Comparison of ENCODE assay signal across 16 cellular contexts in the genomic region with DNA sequence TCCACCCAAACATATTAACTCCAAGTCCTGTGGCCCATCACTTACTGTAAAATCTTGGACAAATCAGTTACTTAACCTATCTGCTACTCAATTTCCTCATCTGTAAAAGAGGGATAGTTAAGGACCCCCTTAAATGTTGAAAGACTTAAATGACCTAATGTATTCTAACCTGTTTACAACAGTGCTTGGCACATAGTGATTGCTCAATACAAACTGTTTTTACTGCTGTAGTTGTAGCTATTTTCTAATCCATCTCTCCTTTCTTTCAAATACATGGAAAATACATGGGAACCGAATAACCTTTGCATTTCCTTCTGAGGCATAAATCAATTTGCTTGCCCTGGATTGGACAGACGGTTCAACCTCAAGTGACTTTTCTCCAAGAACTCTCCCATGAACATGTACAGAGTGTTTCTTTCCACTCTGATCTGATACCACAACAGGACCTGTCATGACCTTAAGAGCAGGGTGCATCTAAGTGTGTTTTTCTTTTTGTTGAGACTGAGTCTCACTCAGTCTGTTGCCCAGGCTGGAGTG.
"Had no signal": no experiment of that assay in that cellular context is flagged by ENCODE, and none has a peak within 500 bp of the region (broad histone marks: within the 10 kb centered on the region; RNA-seq: fewer than 3 reads in every experiment).

No MANE protein-coding gene starts in this region.

- DNase-seq: activated CD4-positive, alpha-beta T cell treated with anti-CD3 and anti-CD28 coated beads, Interleukin-2, amount 10 ng/mL, durations not matched to agents 7 days and 5 days; activated CD4-positive, CD25-positive, alpha-beta regulatory T cell; activated naive CD4-positive, alpha-beta T cell treated with anti-CD3 and anti-CD28 coated beads, Interleukin-2, amount 10 ng/mL, durations not matched to agents 7 days and 5 days; amniotic stem cell; body of pancreas; cerebellar nuclear complex; dermis blood vessel endothelial cell; head of caudate nucleus; mesendoderm; small intestine; T-helper 2 cell; uterus had no signal

- H3K9me3 ChIP-seq: body of pancreas, left lung, uterus had no signal

- H3K4me3 ChIP-seq: body of pancreas, left lung, uterus had no signal

- H2AFZ ChIP-seq: parathyroid adenoma had no signal

- H3K27ac ChIP-seq: body of pancreas, left lung, parathyroid adenoma, uterus had no signal

- H3K9ac ChIP-seq: parathyroid adenoma had no signal

- H3K27ac Mint-ChIP-seq: activated CD4-positive, alpha-beta T cell treated with anti-CD3 and anti-CD28 coated beads, Interleukin-2, amount 10 ng/mL, durations not matched to agents 7 days and 5 days; activated naive CD4-positive, alpha-beta T cell treated with anti-CD3 and anti-CD28 coated beads, Interleukin-2, amount 10 ng/mL, durations not matched to agents 7 days and 5 days; activated T-helper 2 cell treated with anti-CD3 and anti-CD28 coated beads, Interferon-gamma antibody, Interleukin-2, Interleukin-4, amounts not matched to agents 10 μg/mL and 5 μg/mL and 100 μg/mL, durations not matched to agents 14 hours and 24 hours and 36 hours had no signal

- H3K4me3 Mint-ChIP-seq: activated CD4-positive, alpha-beta T cell treated with anti-CD3 and anti-CD28 coated beads, Interleukin-2, amount 10 ng/mL, durations not matched to agents 7 days and 5 days; activated naive CD4-positive, alpha-beta T cell treated with anti-CD3 and anti-CD28 coated beads, Interleukin-2, amount 10 ng/mL, durations not matched to agents 7 days and 5 days; neural crest cell had no signal

- H3K36me3 ChIP-seq: left lung, uterus had no signal

- H3K27me3 ChIP-seq: body of pancreas, left lung, uterus had no signal

- H3K4me1 ChIP-seq: parathyroid adenoma had no signal

- ATAC-seq: body of pancreas, left lung had no signal

- H3K9me3 Mint-ChIP-seq: activated CD4-positive, alpha-beta T cell treated with anti-CD3 and anti-CD28 coated beads, Interleukin-2, amount 10 ng/mL, durations not matched to agents 7 days and 5 days; activated naive CD4-positive, alpha-beta T cell treated with anti-CD3 and anti-CD28 coated beads, Interleukin-2, amount 10 ng/mL, durations not matched to agents 7 days and 5 days; activated T-helper 2 cell treated with anti-CD3 and anti-CD28 coated beads, Interferon-gamma antibody, Interleukin-2, Interleukin-4, amounts not matched to agents 10 μg/mL and 5 μg/mL and 100 μg/mL, durations not matched to agents 14 hours and 24 hours and 36 hours; neural crest cell had no signal
